In the genomic region with DNA sequence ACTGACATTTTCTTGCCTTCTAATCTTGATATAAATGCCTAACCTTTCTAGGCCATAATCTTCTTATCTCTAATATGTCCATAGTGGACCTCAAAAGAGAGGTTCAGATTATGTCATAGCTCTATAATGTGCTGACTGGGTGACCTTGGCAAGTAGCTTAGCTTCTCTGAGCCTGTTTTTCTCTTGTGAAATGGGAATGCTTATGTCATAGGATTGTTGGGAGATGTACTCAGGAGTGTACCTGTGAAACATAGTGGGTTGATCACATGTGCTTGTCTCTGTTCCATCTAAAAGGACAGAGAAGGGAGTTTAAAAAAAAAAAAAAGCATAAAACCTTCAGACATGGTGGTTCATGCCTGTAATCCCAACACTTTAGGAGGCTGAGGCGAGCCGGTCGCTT, we compare ENCODE assay signal across 20 cellular contexts. TPM values are rescaled to one million over a fixed set of nuclear protein-coding genes. Genes with fewer than 3 reads are reported as not detected.
A peak's percentile ranks its signal among the peaks of the same experiment; 100 is the strongest.
DNase-seq lines count a peak whose midpoint lies in the region; ATAC-seq and TF ChIP-seq lines count a peak whose summit lies in the region.
"Had no signal": no experiment of that assay in that cellular context is flagged by ENCODE, and none has a peak within 500 bp of the region (broad histone marks: within the 10 kb centered on the region; RNA-seq: fewer than 3 reads in every experiment).

No MANE protein-coding gene starts in this region.

- POLR2A ChIA-PET in PC-3 (lab: Charles Lee; ENCODE audit: unreplicated experiment) = no interaction called here

- peak overlapping the region; percentile 40 for H3K4me3 Mint-ChIP-seq in progenitor cell of endocrine pancreas (ENCODE audit: low read depth)
- H3K4me3 Mint-ChIP-seq: CD14-positive monocyte had no signal

- no peaks in the 10 kb centered on the region for H3K9me3 ChIP-seq in PC-3 (ENCODE audit: low read length)
- H3K9me3 ChIP-seq: left lung, transverse colon had no signal

- no peaks in the 10 kb centered on the region for H3K27me3 Mint-ChIP-seq in progenitor cell of endocrine pancreas

- intact Hi-C loops in PC-3 (cut with micrococcal nuclease) = no loop called here

- peaks cover 74% of the 10 kb centered on the region for H3K79me2 ChIP-seq in PC-3 (ENCODE audit: low read length)

- peaks cover 21% of the 10 kb centered on the region for H3K4me1 ChIP-seq in PC-3 (ENCODE audit: insufficient read depth, low read length)

- DNase-seq in NCI-H82 (lab: John Stamatoyannopoulos, UW) = peak; percentile 38
- DNase-seq in NCI-H82 treated with DMSO at 0.1 percent for 48 hours (lab: John Stamatoyannopoulos, UW; ENCODE audit: unreplicated experiment) = no peak
- no peak for DNase-seq in PC-3
- peak; percentile 30 for DNase-seq in choroid plexus epithelial cell (ENCODE audit: low read depth)
- DNase-seq in progenitor cell of endocrine pancreas (ENCODE audit: low spot score, unreplicated experiment) = no peak
- no peak for DNase-seq in H7
- no peak for DNase-seq in NCI-H774 (lab: John Stamatoyannopoulos, UW)
- DNase-seq: activated CD4-positive, alpha-beta T cell treated with anti-CD3 and anti-CD28 coated beads for 1 hour; effector memory CD4-positive, alpha-beta T cell; EL; left lung; NCI-H1436 treated with DMSO at 0.1 percent for 48 hours; NK-92 treated with Interleukin-12 subunit alpha and Interleukin-12 subunit beta, amount 100 ng/mL, for 24 hours; SHP77; transverse colon had no signal

- H3K4me2 ChIP-seq in PC-3 (ENCODE audit: low read length) = peak overlapping the region; percentile 94; the same call in 1 of the 2 replicates

- no peaks in the 10 kb centered on the region for H3F3A ChIP-seq in PC-3 (ENCODE audit: low read length, unreplicated experiment)

- no peaks in the 10 kb centered on the region for H3K9me3 Mint-ChIP-seq in progenitor cell of endocrine pancreas (ENCODE audit: low read depth)
- H3K9me3 Mint-ChIP-seq: activated naive CD4-positive, alpha-beta T cell treated with anti-CD3 and anti-CD28 coated beads, Interleukin-2, amount 50 U/mL, for 72 hours had no signal

- H3K27me3 ChIP-seq in PC-3 (ENCODE audit: low read length) (no peaks in the 10 kb centered on the region), H7 (ENCODE audit: control insufficient read depth, insufficient read depth, low read length) (no peaks in the 10 kb centered on the region)
- H3K27me3 ChIP-seq: left lung, transverse colon had no signal

- no peak overlapping the region for H3K27ac ChIP-seq in PC-3 (ENCODE audit: low read length)
- H3K27ac ChIP-seq: 22Rv1, left lung had no signal

- H3K9ac ChIP-seq in PC-3 (ENCODE audit: low read length) = no peak overlapping the region

- no peaks in the 10 kb centered on the region for H3K9me2 ChIP-seq in PC-3 (replicated peaks; ENCODE audit: low read length)

- CTCF ChIA-PET in PC-3 (lab: Charles Lee) = no interaction called here

- TF ChIP-seq CTCF in PC-3 (conservative IDR thresholded peaks at IDR 0.05; ENCODE audit: low read depth, low read length) (no peak), choroid plexus epithelial cell (conservative IDR thresholded peaks at IDR 0.05; ENCODE audit: low read depth, low read length) (no peak), progenitor cell of endocrine pancreas (IDR thresholded peaks at IDR 0.05; ENCODE audit: unreplicated experiment) (no peak)

- no peak overlapping the region for H3K4me3 ChIP-seq in PC-3 (ENCODE audit: low read length)
- H3K4me3 ChIP-seq in choroid plexus epithelial cell (ENCODE audit: low read depth, low read length) = no peak overlapping the region
- no peak overlapping the region for H3K4me3 ChIP-seq in H7 (ENCODE audit: insufficient read depth, low read depth, low read length)
- H3K4me3 ChIP-seq: left lung, transverse colon had no signal

- ATAC-seq in PC-3 (no peak), HG02588 (IDR thresholded peaks at IDR 0.05; ENCODE audit: unreplicated experiment) (no peak)
- ATAC-seq: activated naive CD4-positive, alpha-beta T cell treated with anti-CD3 and anti-CD28 coated beads, Interleukin-2, amount 50 U/mL, for 72 hours; left lung had no signal

- H3K27ac Mint-ChIP-seq in progenitor cell of endocrine pancreas = no peak overlapping the region
- H3K27ac Mint-ChIP-seq: activated naive CD4-positive, alpha-beta T cell treated with anti-CD3 and anti-CD28 coated beads, Interleukin-2, amount 50 U/mL, for 72 hours had no signal

- peaks cover 13% of the 10 kb centered on the region; the same call in 1 of the 2 replicates for H3K36me3 ChIP-seq in PC-3 (ENCODE audit: low read depth, low read length)
- H3K36me3 ChIP-seq in H7 (replicated peaks; ENCODE audit: control insufficient read depth, insufficient read depth, low read length) = no peaks in the 10 kb centered on the region; the same call in 1 of the 2 replicates
- H3K36me3 ChIP-seq: left lung had no signal

- BruUV-seq in PC-3 (replicated peaks; lab: Mats Ljungman, UMichigan) = no TSS peak

- H4K20me1 ChIP-seq in PC-3 (ENCODE audit: low read length) = peaks cover 23% of the 10 kb centered on the region; the same call in 1 of the 2 replicates

- peaks cover 9% of the 10 kb centered on the region for H3K4me1 Mint-ChIP-seq in progenitor cell of endocrine pancreas (ENCODE audit: low read depth)

- peaks cover 1% of the 10 kb centered on the region for H3K36me3 Mint-ChIP-seq in progenitor cell of endocrine pancreas (ENCODE audit: insufficient read depth)
- H3K36me3 Mint-ChIP-seq: activated naive CD4-positive, alpha-beta T cell treated with anti-CD3 and anti-CD28 coated beads, Interleukin-2, amount 50 U/mL, for 72 hours had no signal

- no peak overlapping the region for H2AFZ ChIP-seq in PC-3 (ENCODE audit: low read length)

RNA-seq across cellular contexts. Expression of gene MED9, which starts 2.4 kb away (rescaled TPM):
- total RNA-seq in PC-3 (2014; rRNA removed) (21.9 and 28.3 TPM in 2 replicates), progenitor cell of endocrine pancreas (17.0 and 17.7 TPM in 2 replicates)
- 28.9 and 31.3 TPM in 2 replicates for total RNA-seq in H7 (2014; rRNA removed; shearing (Covaris generic))

RNA-seq across cellular contexts. Expression of gene RASD1, which starts 17.0 kb away (rescaled TPM):
- total RNA-seq in PC-3 (2014; rRNA removed) (59.0 and 82.6 TPM in 2 replicates), progenitor cell of endocrine pancreas (4.6 and 5.6 TPM in 2 replicates)
- 5.3 and 5.6 TPM in 2 replicates for total RNA-seq in H7 (2014; rRNA removed; shearing (Covaris generic))
- total RNA-seq: LHCN-M2 had no signal

Comparison
In these comparisons a context has a peak if more than half of its experiments do, and no peak if none do; other contexts are left out.
1. DNase-seq: peak in NCI-H82 (single experiment) and choroid plexus epithelial cell (single experiment); none in NCI-H82 treated with DMSO at 0.1 percent for 48 hours (single experiment), PC-3 (single experiment), progenitor cell of endocrine pancreas (single experiment), H7 (single experiment) and NCI-H774 (single experiment).